Comparison of ENCODE assay signal across 11 cellular contexts in genomic region chr18:55338955-55339662, GRCh38.
A peak's percentile ranks its signal among the peaks of the same experiment; 100 is the strongest.
DNase-seq lines count a peak whose midpoint lies in the region; ATAC-seq and TF ChIP-seq lines count a peak whose summit lies in the region.
"Had no signal": no experiment of that assay in that cellular context is flagged by ENCODE, and none has a peak within 500 bp of the region (broad histone marks: within the 10 kb centered on the region; RNA-seq: fewer than 3 reads in every experiment).

No MANE protein-coding gene starts in this region.

- intact Hi-C loops in psoas muscle (cut with DNase I): loop anchor here (2.0 to 5.0 kb wide), 2 partner anchors 64 to 243 kb away; no protein-coding TSS in a partner anchor

- peak; percentile 11 for TF ChIP-seq CTCF in epithelial cell of proximal tubule (conservative IDR thresholded peaks at IDR 0.05; ENCODE audit: low read depth, low read length)
- TF ChIP-seq CTCF in psoas muscle (IDR thresholded peaks at IDR 0.05): no peak

- peaks cover 0 to 78% (median 36%) of the 10 kb centered on the region in 11 experiments; a peak in 12 of 22 replicates for H3K36me3 ChIP-seq in BLaER1 treated with 17β-estradiol and CSF1 and Interleukin-3, amounts not matched to agents 10 nM and 100 nM
- H3K36me3 ChIP-seq in psoas muscle (ENCODE audit: insufficient read depth in 1 of 2, low read depth in 1 of 2): no peaks in the 10 kb centered on the region

- H3K27ac ChIP-seq in BLaER1 treated with 17β-estradiol and CSF1 and Interleukin-3, amounts not matched to agents 10 nM and 100 nM: peak overlapping the region; percentile 38 to 87 (median 82); a peak in 20 of 22 replicates
- H3K27ac ChIP-seq in psoas muscle: peak overlapping the region; percentile 91

- 25 to 49% (median 33%) methylated on average over 8 of the region's 8 CpGs for whole genome bisulfite sequencing in psoas muscle, 3 donors

- H3K4me3 ChIP-seq in BLaER1 treated with 17β-estradiol and CSF1 and Interleukin-3, amounts not matched to agents 10 nM and 100 nM: peak overlapping the region in 6 of 10 experiments; percentile 1 to 22 (median 10); a peak in 4 of 20 replicates
- H3K4me3 ChIP-seq in epithelial cell of proximal tubule (ENCODE audit: low read depth, low read length) (no peak overlapping the region), psoas muscle (peak overlapping the region; percentile 57)

- no peaks in the 10 kb centered on the region for H3K27me3 ChIP-seq in BLaER1 treated with 17β-estradiol and CSF1 and Interleukin-3, amounts not matched to agents 10 nM and 100 nM
- H3K27me3 ChIP-seq in psoas muscle (ENCODE audit: insufficient read depth in 3 of 3, low read length in 2 of 3): no peaks in the 10 kb centered on the region

- peaks cover 0 to 32% (median 5%) of the 10 kb centered on the region in 11 experiments; a peak in 7 of 22 replicates for H4K20me1 ChIP-seq in BLaER1 treated with 17β-estradiol and CSF1 and Interleukin-3, amounts not matched to agents 10 nM and 100 nM

- peak in 1 of 4 donors; percentile 45 for ATAC-seq in psoas muscle
- no peak for ATAC-seq in GM21381 (IDR thresholded peaks at IDR 0.05; ENCODE audit: unreplicated experiment)

- DNase-seq in NCI-H1694 (lab: John Stamatoyannopoulos, UW): peak; percentile 35
- no peak for DNase-seq in epithelial cell of proximal tubule (ENCODE audit: low read depth)
- no peak for DNase-seq in psoas muscle
- no peak for DNase-seq in NCI-H2227 (lab: John Stamatoyannopoulos, UW; ENCODE audit: unreplicated experiment)
- no peak for DNase-seq in NCI-H748 treated with DMSO at 0.1 percent for 48 hours (lab: John Stamatoyannopoulos, UW)
- DNase-seq in GOT3 (lab: John Stamatoyannopoulos, UW): no peak
- DNase-seq: activated T-cell treated with anti-CD3 and anti-CD28 coated beads, Interleukin-2, amount 50 U/mL, for 24 hours; effector CD8-positive, alpha-beta T cell; NCI-H1105 treated with DMSO at 0.1 percent for 48 hours had no signal

- H3K9me3 ChIP-seq in BLaER1 treated with 17β-estradiol and CSF1 and Interleukin-3, amounts not matched to agents 10 nM and 100 nM (replicated peaks in 1 of 11): no peaks in the 10 kb centered on the region
- H3K9me3 ChIP-seq in psoas muscle: no peaks in the 10 kb centered on the region

- H3K4me2 ChIP-seq in BLaER1 treated with 17β-estradiol and CSF1 and Interleukin-3, amounts not matched to agents 10 nM and 100 nM: peak overlapping the region; percentile 65 to 89 (median 78)

- peak overlapping the region; percentile 23 to 72 (median 65); a peak in 21 of 22 replicates for H3K9ac ChIP-seq in BLaER1 treated with 17β-estradiol and CSF1 and Interleukin-3, amounts not matched to agents 10 nM and 100 nM

- peaks cover 47 to 62% (median 53%) of the 10 kb centered on the region in 10 experiments for H3K4me1 ChIP-seq in BLaER1 treated with 17β-estradiol and CSF1 and Interleukin-3, amounts not matched to agents 10 nM and 100 nM
- H3K4me1 ChIP-seq in psoas muscle: peaks cover 64% of the 10 kb centered on the region
